19 cellular contexts compared by ENCODE assay signal in the genomic region with DNA sequence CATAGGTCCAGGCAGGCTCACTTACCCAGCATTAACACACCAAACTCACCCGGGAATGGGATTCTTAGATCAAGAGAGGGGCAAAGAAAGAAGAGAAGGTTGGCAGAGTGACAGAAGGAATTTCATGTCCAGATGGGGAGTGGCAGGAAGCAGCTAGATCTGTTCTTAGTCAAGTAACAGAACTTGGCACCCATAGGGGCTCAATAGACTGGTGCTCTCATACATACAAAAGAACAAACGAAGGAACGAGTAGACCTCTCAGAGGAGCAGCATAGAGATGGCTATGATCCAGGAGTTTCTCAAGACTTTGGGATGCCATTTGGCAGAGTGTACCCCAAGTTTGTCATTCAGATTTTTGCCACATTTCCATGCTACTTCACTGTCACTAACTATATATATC. TPM values are rescaled to one million over a fixed set of nuclear protein-coding genes. Genes with fewer than 3 reads are reported as not detected.
A peak's percentile ranks its signal among the peaks of the same experiment; 100 is the strongest.
DNase-seq lines count a peak whose midpoint lies in the region; ATAC-seq, FAIRE-seq and TF ChIP-seq lines count a peak whose summit lies in the region.
"Had no signal": no experiment of that assay in that cellular context is flagged by ENCODE, and none has a peak within 500 bp of the region (broad histone marks: within the 10 kb centered on the region; RNA-seq: fewer than 3 reads in every experiment).

No MANE protein-coding gene starts in this region.

- no peaks in the 10 kb centered on the region for H3F3A ChIP-seq in SK-N-SH (replicated peaks; ENCODE audit: insufficient read depth)

- H3K79me2 ChIP-seq in SK-N-SH (ENCODE audit: insufficient read depth), result no peaks in the 10 kb centered on the region

- H3K27ac ChIP-seq in BLaER1 (peak overlapping the region; percentile 82), SK-N-SH (ENCODE audit: low read depth in 2 of 2, low read length in 1 of 2) (peak overlapping the region in 1 of 2 experiments; percentile 56; a peak in 1 of 4 replicates), small intestine (ENCODE audit: low read depth in 1 of 2, low read length in 1 of 2) (no peak overlapping the region)
- H3K27ac ChIP-seq: 22Rv1, A549, GM23248 had no signal

- intact Hi-C loops in activated CD4-positive, alpha-beta T cell treated with anti-CD3 and anti-CD28 coated beads for 36 hours (cut with DNase I, micrococcal nuclease), result no loop called here

- DNase-seq in NCI-H2171 treated with DMSO at 0.1 percent for 48 hours (lab: John Stamatoyannopoulos, UW), result peak; percentile 48
- DNase-seq in NCI-H2171 (lab: John Stamatoyannopoulos, UW), result no peak
- DNase-seq in SK-N-SH, result no peak
- peak; percentile 27 for DNase-seq in fibroblast of the aortic adventitia (ENCODE audit: low read depth)
- no peak for DNase-seq in activated CD4-positive, alpha-beta T cell treated with anti-CD3 and anti-CD28 coated beads for 36 hours
- DNase-seq in small intestine, result no peak
- DNase-seq: AML-193; Calu3; CD8-positive, alpha-beta T cell; DMS153; DMS79; GDM1; GM23248 had no signal

- no peak overlapping the region for H3K4me3 Mint-ChIP-seq in activated CD4-positive, alpha-beta T cell treated with anti-CD3 and anti-CD28 coated beads for 36 hours
- H3K4me3 Mint-ChIP-seq: CD8-positive, alpha-beta T cell had no signal

- H3K27me3 Mint-ChIP-seq in activated CD4-positive, alpha-beta T cell treated with anti-CD3 and anti-CD28 coated beads for 36 hours, result peaks cover 7% of the 10 kb centered on the region

- H3K36me3 ChIP-seq in BLaER1 (no peaks in the 10 kb centered on the region), SK-N-SH (replicated peaks in 1 of 2; ENCODE audit: control insufficient read depth in 1 of 2, insufficient read depth in 2 of 2, low read length in 1 of 2) (no peaks in the 10 kb centered on the region), small intestine (ENCODE audit: control insufficient read depth in 2 of 2, insufficient read depth in 2 of 2, low read length in 2 of 2) (no peaks in the 10 kb centered on the region)
- H3K36me3 ChIP-seq: HAP-1 had no signal

- no peak for FAIRE-seq in small intestine (lab: Jason Lieb, UNC)
- FAIRE-seq: A549, GM12892, GM18507 had no signal

- no peaks in the 10 kb centered on the region for H3K27me3 ChIP-seq in BLaER1
- no peaks in the 10 kb centered on the region for H3K27me3 ChIP-seq in SK-N-SH (ENCODE audit: insufficient read depth)
- H3K27me3 ChIP-seq in small intestine (ENCODE audit: control insufficient read depth in 2 of 2, insufficient read depth in 2 of 2, low read length in 2 of 2), result peaks cover 0 to 6% of the 10 kb centered on the region in 2 donors

- TF ChIP-seq CTCF in SK-N-SH (IDR thresholded peaks at IDR 0.05) (no peak), fibroblast of the aortic adventitia (IDR thresholded peaks at IDR 0.05; ENCODE audit: insufficient read depth, low read length) (no peak)

- peak overlapping the region; percentile 84 for H3K4me2 ChIP-seq in BLaER1
- no peak overlapping the region for H3K4me2 ChIP-seq in SK-N-SH
- H3K4me2 ChIP-seq: A549 had no signal

- H3K4me1 Mint-ChIP-seq in activated CD4-positive, alpha-beta T cell treated with anti-CD3 and anti-CD28 coated beads for 36 hours, result no peaks in the 10 kb centered on the region

- no peaks in the 10 kb centered on the region for H3K36me3 Mint-ChIP-seq in activated CD4-positive, alpha-beta T cell treated with anti-CD3 and anti-CD28 coated beads for 36 hours (ENCODE audit: low read depth)
- H3K36me3 Mint-ChIP-seq: CD8-positive, alpha-beta T cell had no signal

- 0 out of 2 replicates have a peak overlapping the region, but pooled peaks have one; percentile 31 for H3K4me3 ChIP-seq in BLaER1
- H3K4me3 ChIP-seq in SK-N-SH (ENCODE audit: low read depth in 2 of 2, low read length in 1 of 2), result no peak overlapping the region
- no peak overlapping the region for H3K4me3 ChIP-seq in fibroblast of the aortic adventitia (ENCODE audit: low read depth, low read length)
- no peak overlapping the region for H3K4me3 ChIP-seq in small intestine (ENCODE audit: low read depth in 1 of 2, low read length in 2 of 2)
- H3K4me3 ChIP-seq: A549, GM23248, HAP-1 had no signal

- H3K9ac ChIP-seq in BLaER1 (peak overlapping the region; percentile 61; the same call in 1 of the 2 replicates), SK-N-SH (no peak overlapping the region)
- H3K9ac ChIP-seq: GM23248 had no signal

- H3K9me2 ChIP-seq in SK-N-SH, result no peaks in the 10 kb centered on the region

- H3K27ac Mint-ChIP-seq in activated CD4-positive, alpha-beta T cell treated with anti-CD3 and anti-CD28 coated beads for 36 hours, result no peak overlapping the region
- H3K27ac Mint-ChIP-seq: CD8-positive, alpha-beta T cell had no signal

- peaks cover 88% of the 10 kb centered on the region for H3K4me1 ChIP-seq in BLaER1
- no peaks in the 10 kb centered on the region; a peak in 1 of 4 replicates for H3K4me1 ChIP-seq in SK-N-SH (ENCODE audit: control insufficient read depth in 1 of 2, insufficient read depth in 2 of 2, low read depth in 1 of 2, low read length in 1 of 2)
- H3K4me1 ChIP-seq in small intestine (ENCODE audit: control insufficient read depth in 2 of 2, insufficient read depth in 1 of 2, low read depth in 1 of 2, low read length in 1 of 2), result no peaks in the 10 kb centered on the region
- H3K4me1 ChIP-seq: A549, HAP-1 had no signal

- 70% methylated on average over 3 of the region's 3 CpGs for WGBS in SK-N-SH (ENCODE audit: low lambda C conversion rate)
- 74 to 91% (median 80%) methylated on average over 3 of the region's 3 CpGs for WGBS in small intestine, 3 donors

- no peak overlapping the region for H2AFZ ChIP-seq in SK-N-SH (ENCODE audit: low read depth)
- H2AFZ ChIP-seq: GM23248 had no signal

- CTCF ChIA-PET in SK-N-SH (lab: Yijun Ruan, JAX), result no interaction called here
- CTCF ChIA-PET in activated CD4-positive, alpha-beta T cell treated with anti-CD3 and anti-CD28 coated beads for 36 hours (lab: Charles Lee), result interaction anchor here (1.8 kb wide), 1 partner anchor 104 kb away, joined by 4 read pairs; no protein-coding TSS in a partner anchor

- H3K9me3 ChIP-seq in BLaER1, result peaks cover 15% of the 10 kb centered on the region
- H3K9me3 ChIP-seq in SK-N-SH, result no peaks in the 10 kb centered on the region
- H3K9me3 ChIP-seq in small intestine (ENCODE audit: control insufficient read depth, low read depth), result no peaks in the 10 kb centered on the region
- H3K9me3 ChIP-seq: A549, HAP-1 had no signal

- H3K9me3 Mint-ChIP-seq in activated CD4-positive, alpha-beta T cell treated with anti-CD3 and anti-CD28 coated beads for 36 hours (ENCODE audit: low read depth), result no peaks in the 10 kb centered on the region

- H4K20me1 ChIP-seq in BLaER1 (no peaks in the 10 kb centered on the region), SK-N-SH (ENCODE audit: insufficient read depth) (no peaks in the 10 kb centered on the region)

- POLR2A ChIA-PET in SK-N-SH (lab: Yijun Ruan, JAX), result no interaction called here
- POLR2A ChIA-PET in activated CD4-positive, alpha-beta T cell treated with anti-CD3 and anti-CD28 coated beads for 36 hours (lab: Charles Lee), result no interaction called here

- no peak for TF ChIP-seq RAD21 in SK-N-SH (IDR thresholded peaks at IDR 0.05; ENCODE audit: low read length)

- no peak for ATAC-seq in activated CD4-positive, alpha-beta T cell treated with anti-CD3 and anti-CD28 coated beads for 36 hours
- ATAC-seq: A549; CD8-positive, alpha-beta T cell had no signal

- no peak for TF ChIP-seq EP300 in SK-N-SH (IDR thresholded peaks at IDR 0.05; ENCODE audit: borderline replicate concordance in 1 of 2, low read depth in 1 of 2, low read length in 1 of 2)

TF ChIP-seq in SK-N-SH, 30 proteins besides CTCF, POLR2A, EP300 and RAD21:
- TF ChIP-seq RFX5 (IDR thresholded peaks at IDR 0.05; ENCODE audit: low read length) (no peak), MEF2A (IDR thresholded peaks at IDR 0.05; ENCODE audit: borderline replicate concordance, low read depth) (no peak), TCF12 (IDR thresholded peaks at IDR 0.05) (peak; percentile 34; the same call in 1 of the 2 replicates)

RNA-seq across cellular contexts. Expression of a gene that starts 47.8 kb away (rescaled TPM):
- polyA plus RNA-seq in SK-N-SH (2012; rRNA removed), result 8.7 and 9.8 TPM in 2 replicates
- 7.6 and 8.8 TPM in 2 replicates for polyA plus RNA-seq in SK-N-SH (2012; cell fraction: cytosol; rRNA removed)
- 4.6 and 6.2 TPM in 2 replicates for polyA plus RNA-seq in SK-N-SH (2012; cell fraction: nucleus; rRNA removed)
- total RNA-seq in fibroblast of the aortic adventitia (ENCODE audit: low replicate concordance), result 2.1 and 10.7 TPM in 2 replicates
- 10 to 100 TPM; 20.2 to 23.0 TPM for total RNA-seq in activated CD4-positive, alpha-beta T cell treated with anti-CD3 and anti-CD28 coated beads for 36 hours
- 1 to 10 TPM; 1.3 to 6.7 (median 1.4) TPM for polyA plus RNA-seq in small intestine

RNA-seq across cellular contexts. Expression of a gene that starts 59.8 kb away (rescaled TPM):
- polyA plus RNA-seq in SK-N-SH (2012; rRNA removed) (46.2 and 52.0 TPM in 2 replicates), small intestine (10 to 100 TPM in 1 of 3 donors, 1 to 10 TPM in 1, under 1 TPM in 1; 0.67 to 19.3 (median 8.4) TPM)
- 18.9 and 28.9 TPM in 2 replicates for polyA plus RNA-seq in SK-N-SH (2012; cell fraction: cytosol; rRNA removed)
- 127 and 159 TPM in 2 replicates for polyA plus RNA-seq in SK-N-SH (2012; cell fraction: nucleus; rRNA removed)
- total RNA-seq in fibroblast of the aortic adventitia (ENCODE audit: low replicate concordance), result 5.0 and 5.2 TPM in 2 replicates
- 1 to 10 TPM; 6.9 to 7.2 TPM for total RNA-seq in activated CD4-positive, alpha-beta T cell treated with anti-CD3 and anti-CD28 coated beads for 36 hours
- total RNA-seq: CD8-positive, alpha-beta T cell had no signal

Comparison
In these comparisons a context has a peak if more than half of its experiments do, and no peak if none do; other contexts are left out.
1. DNase-seq: peak in NCI-H2171 treated with DMSO at 0.1 percent for 48 hours (single experiment) and fibroblast of the aortic adventitia (single experiment); none in NCI-H2171 (single experiment), SK-N-SH (single experiment), activated CD4-positive, alpha-beta T cell treated with anti-CD3 and anti-CD28 coated beads for 36 hours (single experiment) and small intestine (single experiment).